ENCODE assay signal across 20 cellular contexts in the genomic region with DNA sequence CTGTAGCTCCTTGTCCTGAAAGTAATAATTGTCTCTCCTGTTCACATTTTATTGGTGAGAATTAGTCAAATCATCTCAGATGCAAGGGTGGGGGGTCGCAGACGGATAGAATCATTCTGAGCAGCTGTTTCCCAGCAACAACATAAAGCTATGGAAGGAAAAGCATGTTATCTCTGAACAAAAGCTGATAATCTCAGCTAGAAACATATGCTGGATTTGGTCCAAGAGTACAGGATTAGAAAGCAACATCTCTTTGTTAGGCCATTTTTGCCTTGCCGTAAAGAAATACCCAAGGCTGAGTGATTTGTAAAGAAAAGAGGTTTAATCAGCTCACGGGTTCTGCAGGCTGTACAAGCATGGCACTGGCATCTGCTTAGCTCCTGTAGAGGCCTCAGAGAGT.
"Had no signal": no experiment of that assay in that cellular context is flagged by ENCODE, and none has a peak within 500 bp of the region (broad histone marks: within the 10 kb centered on the region; RNA-seq: fewer than 3 reads in every experiment).

No MANE protein-coding gene starts in this region.

- H3K4me3 ChIP-seq: body of pancreas, esophagus muscularis mucosa, gastroesophageal sphincter, heart left ventricle, right lobe of liver, skin epidermis, stomach, uterus had no signal

- DNase-seq: activated CD4-positive, alpha-beta memory T cell treated with anti-CD3 and anti-CD28 coated beads for 36 hours; activated CD4-positive, alpha-beta T cell treated with anti-CD3 and anti-CD28 coated beads for 48 hours; activated CD4-positive, CD25-positive, alpha-beta regulatory T cell; activated effector memory CD4-positive, alpha-beta T cell treated with anti-CD3 and anti-CD28 coated beads, Interleukin-2, amount 50 U/mL, for 16 hours; activated naive CD4-positive, alpha-beta T cell treated with anti-CD3 and anti-CD28 coated beads, Interleukin-2, amount 10 ng/mL, durations not matched to agents 7 days and 5 days; activated T-cell treated with anti-CD3 and anti-CD28 coated beads, Interleukin-2, amount 50 U/mL, for 72 hours; body of pancreas; caudate nucleus; effector memory CD4-positive, alpha-beta T cell; heart left ventricle; right lobe of liver; stimulated activated CD4-positive, alpha-beta T cell treated with anti-CD3 and anti-CD28 coated beads, Interleukin-2, amount 100 ng/mL, for 24 hours; stomach; trophoblast cell; uterus had no signal

- H3K4me1 ChIP-seq: body of pancreas, esophagus muscularis mucosa, gastroesophageal sphincter, heart left ventricle, right lobe of liver, stomach, uterus had no signal

- H3K9me3 ChIP-seq: body of pancreas, esophagus muscularis mucosa, gastroesophageal sphincter, heart left ventricle, right lobe of liver, stomach, uterus had no signal

- FAIRE-seq: islet of Langerhans had no signal

- ATAC-seq: activated T-cell treated with anti-CD3 and anti-CD28 coated beads, Interleukin-2, amount 50 U/mL, for 72 hours; body of pancreas; gastroesophageal sphincter; heart left ventricle; right lobe of liver; stimulated activated memory B cell treated with anti-CD40 and anti-IgM and Interleukin-4, amounts not matched to agents 10 μg/mL and 1 μg/mL and 100 μg/mL, for 72 hours had no signal

- H3K27ac ChIP-seq: body of pancreas, esophagus muscularis mucosa, gastroesophageal sphincter, heart left ventricle, right lobe of liver, skin epidermis, stomach, uterus had no signal

- H3K27me3 ChIP-seq: body of pancreas, esophagus muscularis mucosa, gastroesophageal sphincter, heart left ventricle, right lobe of liver, stomach, uterus had no signal

- H3K36me3 ChIP-seq: esophagus muscularis mucosa, gastroesophageal sphincter, heart left ventricle, right lobe of liver, stomach, uterus had no signal
